25 cellular contexts compared by ENCODE assay signal in genomic region chr6:162068340-162068739, GRCh38.
"Had no signal": no experiment of that assay in that cellular context is flagged by ENCODE, and none has a peak within 500 bp of the region (broad histone marks: within the 10 kb centered on the region; RNA-seq: fewer than 3 reads in every experiment).

No MANE protein-coding gene starts in this region.

- ATAC-seq: activated CD8-positive, alpha-beta memory T cell treated with anti-CD3 and anti-CD28 coated beads, Interleukin-2, amount 10 ng/mL, durations not matched to agents 7 days and 5 days; activated CD8-positive, alpha-beta T cell treated with anti-CD3 and anti-CD28 coated beads, Interleukin-2, amount 10 ng/mL, durations not matched to agents 7 days and 5 days; activated naive CD4-positive, alpha-beta T cell treated with anti-CD3 and anti-CD28 coated beads, Interleukin-2, amount 50 U/mL, for 72 hours; activated T-cell treated with anti-CD3 and anti-CD28 coated beads, Interleukin-2, amount 50 U/mL, for 72 hours; foreskin keratinocyte; left lung; stimulated activated naive B cell treated with anti-CD40 and anti-IgM and Interleukin-4, amounts not matched to agents 10 μg/mL and 1 μg/mL and 100 μg/mL, for 72 hours; WTC11 had no signal

- DNase-seq: activated CD4-positive, alpha-beta T cell treated with anti-CD3 and anti-CD28 coated beads for 1 hour; activated CD8-positive, alpha-beta memory T cell treated with anti-CD3 and anti-CD28 coated beads, Interleukin-2, amount 10 ng/mL, durations not matched to agents 7 days and 5 days; activated CD8-positive, alpha-beta T cell treated with anti-CD3 and anti-CD28 coated beads, Interleukin-2, amount 10 ng/mL, durations not matched to agents 7 days and 5 days; activated naive CD4-positive, alpha-beta T cell; activated T-cell treated with anti-CD3 and anti-CD28 coated beads, Interleukin-2, amount 50 U/mL, for 72 hours; central memory CD4-positive, alpha-beta T cell; endodermal cell; foreskin keratinocyte; left lung; mesendoderm; sigmoid colon; stimulated activated CD4-positive, alpha-beta T cell treated with anti-CD3 and anti-CD28 coated beads, Interleukin-15, amount 100 ng/mL, for 24 hours; stimulated activated CD4-positive, alpha-beta T cell treated with anti-CD3 and anti-CD28 coated beads, Interleukin-2, amount 100 ng/mL, for 24 hours; stimulated activated naive B cell treated with anti-CD40 and anti-IgM and Interleukin-4, amounts not matched to agents 10 μg/mL and 1 μg/mL and 100 μg/mL, for 72 hours; stomach; T-helper 2 cell had no signal

- H3K4me3 ChIP-seq: breast epithelium, esophagus muscularis mucosa, left lung, lung, sigmoid colon, smooth muscle cell, stomach, suprapubic skin, tibial nerve had no signal

- H3K27ac ChIP-seq: breast epithelium, esophagus muscularis mucosa, foreskin keratinocyte, left lung, neutrophil, sigmoid colon, stomach, suprapubic skin, tibial nerve had no signal

- H3K27me3 ChIP-seq: breast epithelium, esophagus muscularis mucosa, foreskin keratinocyte, left lung, neutrophil, sigmoid colon, stomach, suprapubic skin, tibial nerve had no signal

- H3K4me1 ChIP-seq: breast epithelium, esophagus muscularis mucosa, foreskin keratinocyte, left lung, sigmoid colon, stomach, suprapubic skin, tibial nerve had no signal
